ENCODE assay signal across 11 cellular contexts in the genomic region with DNA sequence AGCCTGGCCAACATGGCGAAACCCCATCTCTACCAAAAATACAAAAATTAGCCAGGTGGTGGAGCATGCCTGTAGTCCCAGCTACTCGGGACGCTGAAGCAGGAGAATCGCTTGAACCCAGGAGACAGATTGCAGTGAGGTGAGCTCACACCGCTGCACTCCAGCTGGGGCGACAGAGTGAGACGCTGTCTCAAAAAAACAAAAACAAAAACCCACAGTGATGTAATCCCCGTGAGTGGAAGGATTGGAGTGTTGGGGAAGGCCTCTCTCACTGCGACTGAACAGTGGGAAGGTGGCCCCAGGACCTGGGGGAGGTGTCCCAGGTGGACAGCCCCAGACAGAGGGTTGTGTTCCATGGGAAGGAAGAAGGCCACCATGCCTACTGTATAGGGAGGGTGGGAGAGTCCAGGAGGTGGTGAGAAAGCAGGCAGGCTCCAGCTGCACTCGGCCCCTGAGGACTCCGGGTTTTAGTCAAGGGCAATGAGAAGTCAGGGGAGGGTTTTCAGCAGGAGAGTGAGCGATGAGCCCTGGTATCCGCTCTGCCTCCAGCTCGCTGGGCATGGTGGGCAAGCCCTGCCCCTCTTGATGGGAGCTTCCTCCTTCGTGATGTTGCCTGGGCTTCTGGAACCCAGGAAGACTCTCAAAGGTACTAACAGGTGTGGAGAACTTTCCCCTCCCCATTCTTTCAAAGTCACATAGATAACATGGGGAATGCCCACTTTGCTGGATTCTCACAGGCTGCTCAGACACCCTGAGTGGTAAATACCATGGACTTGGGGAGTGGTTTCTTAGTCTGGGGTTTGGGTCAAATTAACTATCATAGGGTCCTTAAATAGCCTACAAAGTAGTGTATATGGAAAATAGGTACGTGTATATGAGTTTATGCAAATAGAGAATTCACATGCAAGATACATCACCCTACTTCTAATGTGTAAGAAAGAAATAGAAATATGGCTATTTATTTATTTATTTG.
DNase-seq lines count a peak whose midpoint lies in the region; ATAC-seq and TF ChIP-seq lines count a peak whose summit lies in the region.
"Had no signal": no experiment of that assay in that cellular context is flagged by ENCODE, and none has a peak within 500 bp of the region (broad histone marks: within the 10 kb centered on the region; RNA-seq: fewer than 3 reads in every experiment).

No MANE protein-coding gene starts in this region.

- H3K9ac ChIP-seq in mammary epithelial cell (ENCODE audit: insufficient read depth, low read length), result no peak overlapping the region

- H4K20me1 ChIP-seq in mammary epithelial cell (ENCODE audit: insufficient read depth, low read length), result no peaks in the 10 kb centered on the region

- CTCF ChIA-PET in mammary epithelial cell (lab: Charles Lee; ENCODE audit: low non-redundant PET), result no interaction called here

- H3K36me3 ChIP-seq in right atrium auricular region, result no peaks in the 10 kb centered on the region
- H3K36me3 ChIP-seq in uterus, result no peaks in the 10 kb centered on the region
- no peaks in the 10 kb centered on the region for H3K36me3 ChIP-seq in mammary epithelial cell (ENCODE audit: insufficient read depth, low read length)

- H3K9me3 ChIP-seq in right atrium auricular region (no peaks in the 10 kb centered on the region), uterus (no peaks in the 10 kb centered on the region), mammary epithelial cell (replicated peaks; ENCODE audit: insufficient read depth, low read length) (no peaks in the 10 kb centered on the region)

- intact Hi-C loops in Right ventricle myocardium superior (cut with DNase I), result no loop called here
- intact Hi-C loops in left ventricle myocardium superior (cut with micrococcal nuclease), result no loop called here
- intact Hi-C loops in uterus (cut with DNase I; ENCODE audit: low total_unique reads), result no loop called here
- intact Hi-C loops in mammary epithelial cell (cut with micrococcal nuclease), result loop anchor here (5.0 kb wide), 1 partner anchor 72 kb away; the partner anchor contains the start of gene PPARGC1B

- DNase-seq in Right ventricle myocardium superior (no peak), left ventricle myocardium superior (no peak), right atrium auricular region (ENCODE audit: low spot score) (no peak), uterus (no peak), DMS53 (lab: John Stamatoyannopoulos, UW) (no peak), mammary epithelial cell (no peak)
- DNase-seq: KG1; stimulated activated CD4-positive, alpha-beta T cell treated with anti-CD3 and anti-CD28 coated beads, Interleukin-1b, Interleukin-23, amount 100 ng/mL, for 48 hours; T-helper 9 cell had no signal

- H3K4me1 ChIP-seq in right atrium auricular region (peaks cover 0 to 90% of the 10 kb centered on the region in 2 donors), uterus (peaks cover 5 to 12% of the 10 kb centered on the region in 2 donors), mammary epithelial cell (ENCODE audit: insufficient read depth, low read length) (peaks cover 15% of the 10 kb centered on the region)

- no TSS peak for BruUV-seq in mammary epithelial cell (replicated peaks; lab: Mats Ljungman, UMichigan)

- H3K27me3 ChIP-seq in right atrium auricular region, result no peaks in the 10 kb centered on the region
- no peaks in the 10 kb centered on the region for H3K27me3 ChIP-seq in uterus
- H3K27me3 ChIP-seq in mammary epithelial cell (ENCODE audit: insufficient read depth, low read length), result no peaks in the 10 kb centered on the region

- in situ Hi-C loops in mammary epithelial cell (cut with MboI; ENCODE audit: low sequenced_read_pairs in 2 of 2), result no loop called here

- no peak for TF ChIP-seq CTCF in right atrium auricular region (IDR thresholded peaks at IDR 0.05)
- no peak for TF ChIP-seq CTCF in uterus (IDR thresholded peaks at IDR 0.05)
- TF ChIP-seq CTCF in mammary epithelial cell (conservative IDR thresholded peaks at IDR 0.05 in 1 of 2, IDR thresholded peaks at IDR 0.05 in 1 of 2; ENCODE audit: extremely low read depth in 1 of 2, insufficient read depth in 1 of 2, low read depth in 1 of 2, low read length in 2 of 2), result no peak

- H2AFZ ChIP-seq in mammary epithelial cell (ENCODE audit: low read depth, low read length), result no peak overlapping the region

- WGBS in mammary epithelial cell (ENCODE audit: low coverage, missing lambda C conversion rate), result 98% methylated on average over 11 of the region's 16 CpGs

- dilution Hi-C loops in mammary epithelial cell (cut with HindIII; ENCODE audit: low sequenced_read_pairs), result loop anchor here (5.0 kb wide), 1 partner anchor 137 kb away; no protein-coding TSS in a partner anchor

- no peak overlapping the region for H3K4me3 ChIP-seq in right atrium auricular region
- H3K4me3 ChIP-seq in uterus, result no peak overlapping the region
- no peak overlapping the region for H3K4me3 ChIP-seq in mammary epithelial cell (replicated peaks in 1 of 3; ENCODE audit: insufficient read depth in 1 of 3, low read depth in 2 of 3, low read length in 3 of 3)

- H3K4me2 ChIP-seq in mammary epithelial cell (ENCODE audit: insufficient read depth, low read depth, low read length), result no peak overlapping the region

- TF ChIP-seq POLR2A in uterus (IDR thresholded peaks at IDR 0.05), result no peak

- H3K27ac ChIP-seq in right atrium auricular region, result peak overlapping the region; percentile 85 to 87
- peak overlapping the region; percentile 73 to 90 for H3K27ac ChIP-seq in uterus
- H3K27ac ChIP-seq in mammary epithelial cell (ENCODE audit: insufficient read depth, low read depth, low read length), result no peak overlapping the region

- peak; percentile 3 for ATAC-seq in Right ventricle myocardium superior (ENCODE audit: poor library complexity)
- no peak for ATAC-seq in left ventricle myocardium superior
- ATAC-seq in HG03439 (IDR thresholded peaks at IDR 0.05; ENCODE audit: unreplicated experiment), result peak; percentile 22
- no peak for ATAC-seq in GM18867 (IDR thresholded peaks at IDR 0.05; ENCODE audit: unreplicated experiment)

- H3K79me2 ChIP-seq in mammary epithelial cell (ENCODE audit: insufficient read depth, low read length), result peaks cover 46% of the 10 kb centered on the region

Comparison
In these comparisons a context has a peak if more than half of its experiments do, and no peak if none do; other contexts are left out.
1. ATAC-seq: peak in Right ventricle myocardium superior (single experiment) and HG03439 (single experiment); none in left ventricle myocardium superior (single experiment) and GM18867 (single experiment).